Comparison of ENCODE assay signal across 9 cellular contexts in the genomic region with DNA sequence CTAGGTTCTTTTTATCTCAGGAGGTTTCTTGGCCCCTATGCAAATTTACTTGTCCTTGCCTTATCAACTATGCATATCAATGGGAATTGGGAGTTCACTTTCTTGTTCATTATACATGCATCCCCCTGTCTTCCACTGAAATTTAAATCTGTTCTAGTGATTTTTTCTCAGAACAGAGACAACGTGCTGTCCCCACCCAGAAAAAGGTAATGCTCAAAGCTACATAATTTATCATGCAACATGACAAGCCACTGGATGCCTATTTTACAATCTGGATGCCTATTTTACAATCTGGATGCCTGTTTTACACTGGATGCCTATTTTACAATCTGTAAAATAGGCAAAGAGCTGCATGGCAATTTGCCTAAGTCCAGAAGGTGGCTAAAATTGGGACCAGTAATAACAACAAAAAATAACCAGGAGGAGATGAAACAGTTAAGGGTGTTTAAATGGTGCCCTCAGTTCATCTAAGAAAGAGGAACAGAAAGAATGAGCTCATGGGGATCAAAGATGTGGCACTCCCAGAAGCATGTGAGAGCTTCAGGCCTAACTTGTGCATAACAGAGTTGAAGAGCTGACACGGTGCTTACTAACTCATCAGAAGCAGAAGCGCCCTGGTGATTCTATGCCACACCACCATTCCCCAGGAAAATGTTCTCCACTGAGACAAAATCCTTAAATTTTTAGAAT.
DNase-seq lines count a peak whose midpoint lies in the region; ATAC-seq and TF ChIP-seq lines count a peak whose summit lies in the region.
"Had no signal": no experiment of that assay in that cellular context is flagged by ENCODE, and none has a peak within 500 bp of the region (broad histone marks: within the 10 kb centered on the region; RNA-seq: fewer than 3 reads in every experiment).

No MANE protein-coding gene starts in this region.

- CTCF ChIA-PET in Caco-2 (lab: Charles Lee) = no interaction called here

- no peak overlapping the region for H3K4me3 ChIP-seq in BLaER1
- no peak overlapping the region for H3K4me3 ChIP-seq in Caco-2 (ENCODE audit: low read depth, low read length)

- intact Hi-C loops in Caco-2 (cut with micrococcal nuclease; ENCODE audit: unreplicated experiment) = no loop called here

- H3K9ac ChIP-seq in BLaER1 = no peak overlapping the region

- no peaks in the 10 kb centered on the region for H3K36me3 ChIP-seq in BLaER1
- H3K36me3 ChIP-seq in Caco-2 (ENCODE audit: control insufficient read depth, insufficient read depth, low read length) = no peaks in the 10 kb centered on the region

- H3K27ac Mint-ChIP-seq in nephron progenitor cell = no peak overlapping the region
- no peak overlapping the region for H3K27ac Mint-ChIP-seq in Caco-2 (ENCODE audit: unreplicated experiment)

- H3K9me3 Mint-ChIP-seq in nephron progenitor cell (no peaks in the 10 kb centered on the region), Caco-2 (ENCODE audit: unreplicated experiment) (no peaks in the 10 kb centered on the region)

- TF ChIP-seq CTCF in nephron progenitor cell (IDR thresholded peaks at IDR 0.05) (no peak), Caco-2 (IDR thresholded peaks at IDR 0.05; ENCODE audit: insufficient read depth in 1 of 2, low read depth in 1 of 2, low read length in 1 of 2, severe bottlenecking in 1 of 2, unreplicated experiment in 1 of 2) (no peak)

- peak overlapping the region; percentile 24; the same call in 1 of the 2 replicates for H3K4me2 ChIP-seq in BLaER1

- H3K27me3 Mint-ChIP-seq in nephron progenitor cell (ENCODE audit: low read depth, poor library complexity) (no peaks in the 10 kb centered on the region), Caco-2 (ENCODE audit: insufficient read depth, unreplicated experiment) (no peaks in the 10 kb centered on the region)

- peaks cover 12% of the 10 kb centered on the region; the same call in 1 of the 2 replicates for H3K4me1 ChIP-seq in BLaER1
- H3K4me1 ChIP-seq in Caco-2 = no peaks in the 10 kb centered on the region

- BruUV-seq in Caco-2 (replicated peaks; lab: Mats Ljungman, UMichigan) = no TSS peak

- H3K4me3 Mint-ChIP-seq in nephron progenitor cell = no peak overlapping the region
- no peak overlapping the region for H3K4me3 Mint-ChIP-seq in Caco-2 (ENCODE audit: unreplicated experiment)

- H3K4me1 Mint-ChIP-seq in nephron progenitor cell (no peaks in the 10 kb centered on the region), Caco-2 (ENCODE audit: low read depth, unreplicated experiment) (no peaks in the 10 kb centered on the region)

- peak; percentile 98 for ATAC-seq in HG02884 (IDR thresholded peaks at IDR 0.05; ENCODE audit: unreplicated experiment)

- H4K20me1 ChIP-seq in BLaER1 = no peaks in the 10 kb centered on the region

- no peaks in the 10 kb centered on the region for H3K27me3 ChIP-seq in BLaER1
- H3K27me3 ChIP-seq in Caco-2 (replicated peaks; ENCODE audit: control insufficient read depth, insufficient read depth, low read length) = no peaks in the 10 kb centered on the region

- POLR2A ChIA-PET in Caco-2 (lab: Charles Lee) = no interaction called here

- no peaks in the 10 kb centered on the region for H3K36me3 Mint-ChIP-seq in nephron progenitor cell (ENCODE audit: low read depth)
- no peaks in the 10 kb centered on the region for H3K36me3 Mint-ChIP-seq in Caco-2 (ENCODE audit: insufficient read depth, unreplicated experiment)

- DNase-seq in GM19238 (ENCODE audit: insufficient read length, low spot score) (peak; percentile 44), NAMALWA (ENCODE audit: low spot score) (peak; percentile 29), iPS-NIHi7 (ENCODE audit: extremely low spot score) (no peak), nephron progenitor cell (no peak), Caco-2 (no peak)
- DNase-seq in activated naive CD4-positive, alpha-beta T cell treated with Interleukin-2 at 50 U/mL for 16 hours = no peak
- DNase-seq: NCI-H82 had no signal

- H3K9me3 ChIP-seq in BLaER1 (no peaks in the 10 kb centered on the region), Caco-2 (no peaks in the 10 kb centered on the region)

- no peak overlapping the region for H3K27ac ChIP-seq in BLaER1

Comparison
In these comparisons a context has a peak if more than half of its experiments do, and no peak if none do; other contexts are left out.
1. DNase-seq: peak in GM19238 (single experiment) and NAMALWA (single experiment); none in iPS-NIHi7 (single experiment), nephron progenitor cell (single experiment), Caco-2 (0 of 2) and activated naive CD4-positive, alpha-beta T cell treated with Interleukin-2 at 50 U/mL for 16 hours (single experiment).